In the genomic region with DNA sequence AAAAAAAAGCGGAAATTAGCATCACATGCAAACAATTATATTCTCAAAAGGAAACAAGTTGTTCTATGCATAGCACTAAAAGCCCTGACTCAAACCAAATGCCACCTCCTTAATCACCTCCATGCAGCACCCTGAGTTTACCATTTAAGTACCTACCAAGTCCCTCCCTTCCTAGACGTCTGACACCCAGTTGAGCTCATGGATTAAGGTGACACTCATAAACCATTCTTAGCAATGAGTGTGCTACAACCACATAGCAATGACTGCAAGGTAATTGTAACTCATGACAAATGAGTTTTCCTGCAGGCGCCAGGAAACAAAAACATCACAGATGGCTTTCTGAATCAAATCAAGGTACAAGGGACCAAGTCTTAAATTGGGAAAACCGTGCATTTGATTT, we compare ENCODE assay signal across 2 cellular contexts.
TF ChIP-seq lines count a peak whose summit lies in the region.

No MANE protein-coding gene starts in this region.

TF ChIP-seq in IMR-90, 13 proteins besides CTCF, POLR2A, EP300 and RAD21:
- TF ChIP-seq, protein P1, sequence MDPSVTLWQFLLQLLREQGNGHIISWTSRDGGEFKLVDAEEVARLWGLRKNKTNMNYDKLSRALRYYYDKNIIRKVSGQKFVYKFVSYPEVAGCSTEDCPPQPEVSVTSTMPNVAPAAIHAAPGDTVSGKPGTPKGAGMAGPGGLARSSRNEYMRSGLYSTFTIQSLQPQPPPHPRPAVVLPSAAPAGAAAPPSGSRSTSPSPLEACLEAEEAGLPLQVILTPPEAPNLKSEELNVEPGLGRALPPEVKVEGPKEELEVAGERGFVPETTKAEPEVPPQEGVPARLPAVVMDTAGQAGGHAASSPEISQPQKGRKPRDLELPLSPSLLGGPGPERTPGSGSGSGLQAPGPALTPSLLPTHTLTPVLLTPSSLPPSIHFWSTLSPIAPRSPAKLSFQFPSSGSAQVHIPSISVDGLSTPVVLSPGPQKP (IDR thresholded peaks at IDR 0.05; ENCODE audit: borderline replicate concordance, low read depth, low read length): no peak
- TF ChIP-seq BHLHE40 (IDR thresholded peaks at IDR 0.05; ENCODE audit: low read depth, low read length) (no peak), SMC3 (IDR thresholded peaks at IDR 0.05; ENCODE audit: low read depth, low read length) (no peak), CEBPB (IDR thresholded peaks at IDR 0.05; ENCODE audit: low read depth, low read length) (no peak), NFE2L2 (IDR thresholded peaks at IDR 0.05; ENCODE audit: low read depth, low read length) (no peak), RFX5 (IDR thresholded peaks at IDR 0.05; ENCODE audit: low read depth, low read length) (no peak), MAFK (IDR thresholded peaks at IDR 0.05; ENCODE audit: low read depth, low read length) (no peak), FOS (IDR thresholded peaks at IDR 0.05; ENCODE audit: low read depth, low read length) (no peak), RCOR1 (IDR thresholded peaks at IDR 0.05; ENCODE audit: insufficient replicate concordance, low read length) (no peak), MAZ (IDR thresholded peaks at IDR 0.05; ENCODE audit: borderline replicate concordance, low read depth, low read length) (no peak), MXI1 (IDR thresholded peaks at IDR 0.05; ENCODE audit: borderline replicate concordance, low read depth, low read length) (no peak), CHD1 (IDR thresholded peaks at IDR 0.05; ENCODE audit: low read depth, low read length) (no peak)
- TF ChIP-seq, protein P2, sequence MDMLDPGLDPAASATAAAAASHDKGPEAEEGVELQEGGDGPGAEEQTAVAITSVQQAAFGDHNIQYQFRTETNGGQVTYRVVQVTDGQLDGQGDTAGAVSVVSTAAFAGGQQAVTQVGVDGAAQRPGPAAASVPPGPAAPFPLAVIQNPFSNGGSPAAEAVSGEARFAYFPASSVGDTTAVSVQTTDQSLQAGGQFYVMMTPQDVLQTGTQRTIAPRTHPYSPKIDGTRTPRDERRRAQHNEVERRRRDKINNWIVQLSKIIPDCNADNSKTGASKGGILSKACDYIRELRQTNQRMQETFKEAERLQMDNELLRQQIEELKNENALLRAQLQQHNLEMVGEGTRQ (IDR thresholded peaks at IDR 0.05; ENCODE audit: low read depth, low read length): no peak

TF ChIP-seq in H1, 55 proteins besides CTCF, POLR2A, EP300 and RAD21:
- TF ChIP-seq ZNF274 (IDR thresholded peaks at IDR 0.05; ENCODE audit: borderline replicate concordance, extremely low read depth, low read length) (no peak), TEAD4 (IDR thresholded peaks at IDR 0.05; ENCODE audit: low read depth, low read length) (no peak), CREB1 (IDR thresholded peaks at IDR 0.05) (no peak), FOSL1 (IDR thresholded peaks at IDR 0.05; ENCODE audit: insufficient read depth, low read depth, low read length) (no peak), TCF12 (IDR thresholded peaks at IDR 0.05; ENCODE audit: low read depth, low read length) (no peak), RXRA (IDR thresholded peaks at IDR 0.05; ENCODE audit: insufficient read depth, low read depth, low read length) (no peak), POLR2AphosphoS5 (IDR thresholded peaks at IDR 0.05; ENCODE audit: low read depth, low read length) (no peak), MAFK (IDR thresholded peaks at IDR 0.05; ENCODE audit: low read depth, low read length) (no peak), EGR1 (IDR thresholded peaks at IDR 0.05; ENCODE audit: borderline replicate concordance, low read depth, low read length) (no peak), SAP30 (IDR thresholded peaks at IDR 0.05; ENCODE audit: insufficient read depth, insufficient replicate concordance, low read length) (no peak), EZH2 (IDR thresholded peaks at IDR 0.05; ENCODE audit: low read depth, low read length, severe bottlenecking) (no peak), TAF7 (optimal IDR thresholded peaks at IDR 0.05; ENCODE audit: borderline replicate concordance, low read depth, low read length) (no peak), CBX8 (IDR thresholded peaks at IDR 0.05; ENCODE audit: borderline replicate concordance, low read depth, low read length) (no peak), KDM1A (IDR thresholded peaks at IDR 0.05; ENCODE audit: borderline replicate concordance, low read length) (no peak), NANOG (IDR thresholded peaks at IDR 0.05; ENCODE audit: insufficient read depth, low read depth, low read length, poor library complexity, severe bottlenecking) (no peak), GTF2F1 (IDR thresholded peaks at IDR 0.05; ENCODE audit: borderline replicate concordance, low read depth, low read length) (no peak), SIRT6 (IDR thresholded peaks at IDR 0.05; ENCODE audit: low read length) (no peak)
TF ChIP-seq in H1: peak in this region for 0.
